ENCODE assay signal across 1 cellular context in the genomic region with DNA sequence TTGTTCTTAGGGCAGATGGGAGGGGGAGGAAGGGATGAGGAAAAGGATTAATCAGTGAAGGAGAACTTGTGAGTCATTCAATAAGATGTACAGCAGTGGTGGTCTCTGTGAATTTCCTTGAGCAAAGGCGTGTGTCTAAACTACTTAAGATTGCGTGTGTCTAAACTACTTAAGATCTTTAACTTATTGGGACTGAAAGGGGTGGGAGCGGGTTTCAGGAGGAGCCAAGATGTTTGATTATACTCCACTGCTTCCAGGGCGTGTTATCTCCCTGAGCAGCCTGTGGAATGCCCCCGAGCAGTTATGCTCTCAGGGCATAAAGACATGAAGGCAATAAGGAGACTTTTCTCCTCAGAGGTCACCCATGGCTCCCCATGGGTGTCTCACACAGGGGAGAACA. TPM values are rescaled to one million over a fixed set of nuclear protein-coding genes. Genes with fewer than 3 reads are reported as not detected.
"Had no signal": no experiment of that assay in that cellular context is flagged by ENCODE, and none has a peak within 500 bp of the region (broad histone marks: within the 10 kb centered on the region; RNA-seq: fewer than 3 reads in every experiment).

No MANE protein-coding gene starts in this region.

RNA-seq across cellular contexts. Expression of gene KCNK1, which starts 2.5 kb away (rescaled TPM):
- total RNA-seq: naive thymus-derived CD8-positive, alpha-beta T cell had no signal
- polyA plus RNA-seq: naive thymus-derived CD8-positive, alpha-beta T cell had no signal
